Comparison of ENCODE assay signal across 13 cellular contexts in the genomic region with DNA sequence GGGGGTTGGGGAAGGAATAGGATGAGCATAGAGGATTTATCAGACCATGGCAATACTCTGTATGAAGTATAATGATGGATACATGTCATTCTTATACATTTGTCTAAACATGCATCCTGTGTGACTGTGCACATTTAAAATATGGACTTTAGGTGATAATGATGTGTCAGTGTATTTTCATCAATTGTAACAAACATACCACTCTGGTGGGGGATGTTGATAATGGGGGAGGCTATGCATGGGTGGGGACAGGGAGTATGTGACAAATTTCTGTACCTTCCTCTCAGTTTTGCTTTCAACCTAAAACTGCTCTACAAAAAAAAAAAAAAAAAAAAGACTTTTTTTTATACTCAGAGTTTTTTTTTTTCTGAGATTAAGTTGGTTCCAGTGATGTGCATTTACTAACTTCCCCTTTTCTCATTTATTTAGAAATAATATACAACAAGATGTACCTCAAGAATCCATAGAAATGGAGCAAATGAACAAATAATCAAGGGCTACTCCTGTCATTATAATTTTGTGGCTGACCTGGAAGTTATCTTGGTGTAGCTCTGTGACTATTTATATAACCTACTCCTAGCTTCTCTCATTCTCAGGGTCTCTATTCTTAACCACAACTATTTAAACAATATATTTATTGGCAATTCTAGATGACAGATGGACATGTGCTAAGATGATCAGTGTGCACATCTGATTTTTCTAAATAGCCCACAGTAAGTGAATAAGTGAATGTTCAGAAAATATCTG.
DNase-seq lines count a peak whose midpoint lies in the region; ATAC-seq and TF ChIP-seq lines count a peak whose summit lies in the region.
"Had no signal": no experiment of that assay in that cellular context is flagged by ENCODE, and none has a peak within 500 bp of the region (broad histone marks: within the 10 kb centered on the region; RNA-seq: fewer than 3 reads in every experiment).

No MANE protein-coding gene starts in this region.

- H3K36me3 ChIP-seq in colonic mucosa: no peaks in the 10 kb centered on the region
- H3K36me3 ChIP-seq: stomach had no signal

- H3K9me3 Mint-ChIP-seq in activated naive CD4-positive, alpha-beta T cell treated with anti-CD3 and anti-CD28 coated beads for 36 hours: peaks cover 6% of the 10 kb centered on the region
- H3K9me3 Mint-ChIP-seq: dendritic cell treated with granulocyte-macrophage colony-stimulating factor and Interleukin-4, amounts not matched to agents 40 ng/mL and 50 ng/mL, for 4 days had no signal

- no peak overlapping the region for H3K4me3 ChIP-seq in colonic mucosa
- H3K4me3 ChIP-seq: stomach had no signal

- H3K4me1 ChIP-seq in colonic mucosa: no peaks in the 10 kb centered on the region
- H3K4me1 ChIP-seq: stomach had no signal

- H3K27ac Mint-ChIP-seq in activated naive CD4-positive, alpha-beta T cell treated with anti-CD3 and anti-CD28 coated beads for 36 hours: no peak overlapping the region
- H3K27ac Mint-ChIP-seq: dendritic cell treated with granulocyte-macrophage colony-stimulating factor and Interleukin-4, amounts not matched to agents 40 ng/mL and 50 ng/mL, for 4 days had no signal

- peak; percentile 12 for DNase-seq in GM20000 (ENCODE audit: low spot score)
- DNase-seq in OCI-M1 (lab: John Stamatoyannopoulos, UW): peak; percentile 39
- DNase-seq in HCEC 1CT: no peak
- no peak for DNase-seq in activated naive CD4-positive, alpha-beta T cell treated with anti-CD3 and anti-CD28 coated beads for 36 hours
- DNase-seq in colonic mucosa: no peak
- DNase-seq in stimulated activated CD4-positive, alpha-beta T cell treated with anti-CD3 and anti-CD28 coated beads, Interleukin-2, amount 100 ng/mL, for 24 hours: no peak
- DNase-seq: hypothalamus, NCI-H774, small intestine, stomach had no signal

- intact Hi-C loops in activated naive CD4-positive, alpha-beta T cell treated with anti-CD3 and anti-CD28 coated beads for 36 hours (cut with micrococcal nuclease): no loop called here
- intact Hi-C loops in colonic mucosa (cut with DNase I): no loop called here

- H3K27me3 ChIP-seq in colonic mucosa: no peaks in the 10 kb centered on the region
- H3K27me3 ChIP-seq: stomach had no signal

- CTCF ChIA-PET in activated naive CD4-positive, alpha-beta T cell treated with anti-CD3 and anti-CD28 coated beads for 36 hours (lab: Charles Lee): no interaction called here

- ATAC-seq in GM18508 (IDR thresholded peaks at IDR 0.05; ENCODE audit: insufficient read depth, unreplicated experiment): peak; percentile 83
- ATAC-seq in HG03039 (IDR thresholded peaks at IDR 0.05; ENCODE audit: unreplicated experiment): peak; percentile 82

- TF ChIP-seq CTCF in GM20000 (IDR thresholded peaks at IDR 0.05; ENCODE audit: extremely low read depth, missing control alignments) (no peak), colonic mucosa (IDR thresholded peaks at IDR 0.05) (no peak)

- peaks cover 1% of the 10 kb centered on the region for H3K36me3 Mint-ChIP-seq in activated naive CD4-positive, alpha-beta T cell treated with anti-CD3 and anti-CD28 coated beads for 36 hours (ENCODE audit: low read depth)

- no peaks in the 10 kb centered on the region for H3K9me3 ChIP-seq in colonic mucosa
- H3K9me3 ChIP-seq: stomach had no signal

- H3K4me1 Mint-ChIP-seq in activated naive CD4-positive, alpha-beta T cell treated with anti-CD3 and anti-CD28 coated beads for 36 hours (ENCODE audit: low read depth): peaks cover 16% of the 10 kb centered on the region

- no peak overlapping the region for H3K27ac ChIP-seq in colonic mucosa
- H3K27ac ChIP-seq: stomach had no signal

- no peaks in the 10 kb centered on the region for H3K27me3 Mint-ChIP-seq in activated naive CD4-positive, alpha-beta T cell treated with anti-CD3 and anti-CD28 coated beads for 36 hours (ENCODE audit: low read depth)
- H3K27me3 Mint-ChIP-seq: dendritic cell treated with granulocyte-macrophage colony-stimulating factor and Interleukin-4, amounts not matched to agents 40 ng/mL and 50 ng/mL, for 4 days had no signal

- H3K9ac ChIP-seq in colonic mucosa (ENCODE audit: low read depth in 2 of 2, low read length in 2 of 2): no peak overlapping the region

- H3K4me3 Mint-ChIP-seq in activated naive CD4-positive, alpha-beta T cell treated with anti-CD3 and anti-CD28 coated beads for 36 hours: no peak overlapping the region
- H3K4me3 Mint-ChIP-seq: dendritic cell treated with granulocyte-macrophage colony-stimulating factor and Interleukin-4, amounts not matched to agents 40 ng/mL and 50 ng/mL, for 4 days had no signal

Comparison
In these comparisons a context has a peak if more than half of its experiments do, and no peak if none do; other contexts are left out.
1. DNase-seq: peak in GM20000 (single experiment) and OCI-M1 (single experiment); none in HCEC 1CT (single experiment), activated naive CD4-positive, alpha-beta T cell treated with anti-CD3 and anti-CD28 coated beads for 36 hours (single experiment), colonic mucosa (single experiment) and stimulated activated CD4-positive, alpha-beta T cell treated with anti-CD3 and anti-CD28 coated beads, Interleukin-2, amount 100 ng/mL, for 24 hours (0 of 2).